19 cellular contexts compared by ENCODE assay signal in genomic region chr6:155014715-155015300, GRCh38. TPM values are rescaled to one million over a fixed set of nuclear protein-coding genes. Genes with fewer than 3 reads are reported as not detected.
A peak's percentile ranks its signal among the peaks of the same experiment; 100 is the strongest.
DNase-seq lines count a peak whose midpoint lies in the region; TF ChIP-seq lines count a peak whose summit lies in the region.
"Had no signal": no experiment of that assay in that cellular context is flagged by ENCODE, and none has a peak within 500 bp of the region (broad histone marks: within the 10 kb centered on the region; RNA-seq: fewer than 3 reads in every experiment).

No MANE protein-coding gene starts in this region.

- WGBS in hepatocyte (ENCODE audit: low lambda C conversion rate, missing lambda C conversion rate) = 78% methylated on average over 3 of the region's 3 CpGs

- peaks cover 33% of the 10 kb centered on the region for H3K4me1 ChIP-seq in hepatocyte (ENCODE audit: insufficient read depth)

- H3K4me3 ChIP-seq in astrocyte of the spinal cord (ENCODE audit: low read depth, low read length) (no peak overlapping the region), hepatocyte (no peak overlapping the region)
- H3K4me3 ChIP-seq: heart left ventricle, right lobe of liver had no signal

- H3K4me1 Mint-ChIP-seq in type B pancreatic cell (ENCODE audit: unreplicated experiment) = peaks cover 30% of the 10 kb centered on the region
- H3K4me1 Mint-ChIP-seq: naive thymus-derived CD8-positive, alpha-beta T cell had no signal

- peak; percentile 44 for DNase-seq in DMS 273 (lab: John Stamatoyannopoulos, UW; ENCODE audit: unreplicated experiment)
- DNase-seq in DMS 273 treated with DMSO at 0.1 percent for 48 hours (lab: John Stamatoyannopoulos, UW) = no peak
- peak; percentile 68 for DNase-seq in astrocyte of the spinal cord (ENCODE audit: low read depth, low spot score)
- peak; percentile 30 for DNase-seq in hepatocyte (ENCODE audit: low spot score)
- no peak for DNase-seq in type B pancreatic cell (ENCODE audit: extremely low spot score, unreplicated experiment)
- no peak for DNase-seq in HuH-7 (ENCODE audit: low spot score)
- DNase-seq in DMS53 treated with DMSO at 0.1 percent for 48 hours (lab: John Stamatoyannopoulos, UW; ENCODE audit: unreplicated experiment) = no peak
- DNase-seq in NCI-H2227 (lab: John Stamatoyannopoulos, UW; ENCODE audit: unreplicated experiment) = no peak
- DNase-seq: activated CD4-positive, alpha-beta memory T cell treated with anti-CD3 and anti-CD28 coated beads, Interleukin-2, amount 10 ng/mL, durations not matched to agents 7 days and 5 days; activated effector memory CD4-positive, alpha-beta T cell treated with Interleukin-2 at 50 U/mL for 16 hours; endodermal cell; heart left ventricle; naive thymus-derived CD8-positive, alpha-beta T cell; NCI-H187; NCI-H774; right lobe of liver; stimulated activated naive CD8-positive, alpha-beta T cell treated with anti-CD3 and anti-CD28 coated beads, Interleukin-15, Interleukin-2, amounts not matched to agents 100 U/mL and 50 U/mL, for 24 hours had no signal

- peaks cover 3% of the 10 kb centered on the region for H3K79me2 ChIP-seq in hepatocyte

- peak overlapping the region; percentile 31 for H3K27ac ChIP-seq in hepatocyte
- H3K27ac ChIP-seq: 22Rv1, heart left ventricle, HL-60, right lobe of liver had no signal

- no peaks in the 10 kb centered on the region for H3K9me3 ChIP-seq in hepatocyte (ENCODE audit: low read depth)
- H3K9me3 ChIP-seq: heart left ventricle, right lobe of liver had no signal

- no peaks in the 10 kb centered on the region for H3K27me3 ChIP-seq in hepatocyte
- H3K27me3 ChIP-seq: heart left ventricle, right lobe of liver had no signal

- no peaks in the 10 kb centered on the region for H4K20me1 ChIP-seq in hepatocyte (ENCODE audit: insufficient read depth, poor library complexity, severe bottlenecking)

- peak overlapping the region; percentile 23 for H3K4me2 ChIP-seq in hepatocyte

- no peak overlapping the region for H3K4me3 Mint-ChIP-seq in type B pancreatic cell
- H3K4me3 Mint-ChIP-seq: activated CD4-positive, alpha-beta memory T cell treated with anti-CD3 and anti-CD28 coated beads, Interleukin-2, amount 10 ng/mL, durations not matched to agents 7 days and 5 days; endodermal cell; naive thymus-derived CD8-positive, alpha-beta T cell had no signal

- H3K9me3 Mint-ChIP-seq in type B pancreatic cell = no peaks in the 10 kb centered on the region
- H3K9me3 Mint-ChIP-seq: activated CD4-positive, alpha-beta memory T cell treated with anti-CD3 and anti-CD28 coated beads, Interleukin-2, amount 10 ng/mL, durations not matched to agents 7 days and 5 days; endodermal cell; naive thymus-derived CD8-positive, alpha-beta T cell had no signal

- TF ChIP-seq CTCF in astrocyte of the spinal cord (IDR thresholded peaks at IDR 0.05; ENCODE audit: low read depth, low read length) (no peak), hepatocyte (IDR thresholded peaks at IDR 0.05; ENCODE audit: poor library complexity) (no peak), type B pancreatic cell (conservative IDR thresholded peaks at IDR 0.05) (no peak)

- no peaks in the 10 kb centered on the region for H3K36me3 Mint-ChIP-seq in type B pancreatic cell
- H3K36me3 Mint-ChIP-seq: naive thymus-derived CD8-positive, alpha-beta T cell had no signal

- H3K36me3 ChIP-seq in hepatocyte (replicated peaks; ENCODE audit: insufficient read depth, low read depth) = no peaks in the 10 kb centered on the region
- H3K36me3 ChIP-seq: heart left ventricle, right lobe of liver had no signal

- no peaks in the 10 kb centered on the region for H3K27me3 Mint-ChIP-seq in type B pancreatic cell
- H3K27me3 Mint-ChIP-seq: activated CD4-positive, alpha-beta memory T cell treated with anti-CD3 and anti-CD28 coated beads, Interleukin-2, amount 10 ng/mL, durations not matched to agents 7 days and 5 days had no signal

- peak overlapping the region; percentile 8 for H3K27ac Mint-ChIP-seq in type B pancreatic cell
- H3K27ac Mint-ChIP-seq: activated CD4-positive, alpha-beta memory T cell treated with anti-CD3 and anti-CD28 coated beads, Interleukin-2, amount 10 ng/mL, durations not matched to agents 7 days and 5 days; endodermal cell; naive thymus-derived CD8-positive, alpha-beta T cell had no signal

- H2AFZ ChIP-seq in hepatocyte = no peak overlapping the region

- in situ Hi-C loops in astrocyte of the spinal cord (cut with HindIII; ENCODE audit: low sequenced_read_pairs) = no loop called here

- H3K9me2 ChIP-seq in hepatocyte (replicated peaks; ENCODE audit: insufficient read depth) = no peaks in the 10 kb centered on the region

RNA-seq across cellular contexts. Expression of gene TIAM2, which starts 19.7 kb away (rescaled TPM):
- total RNA-seq in hepatocyte = 11.8 and 16.9 TPM in 2 replicates
- 5.5 and 11.8 TPM in 2 replicates for polyA plus RNA-seq in hepatocyte
- 11.5 and 13.5 TPM in 2 replicates for total RNA-seq in type B pancreatic cell (ENCODE audit: low replicate concordance)

Comparison
In these comparisons a context has a peak if more than half of its experiments do, and no peak if none do; other contexts are left out.
1. DNase-seq: peak in DMS 273 (single experiment), astrocyte of the spinal cord (single experiment) and hepatocyte (single experiment); none in DMS 273 treated with DMSO at 0.1 percent for 48 hours (single experiment), type B pancreatic cell (single experiment), HuH-7 (single experiment), DMS53 treated with DMSO at 0.1 percent for 48 hours (single experiment) and NCI-H2227 (single experiment).